ENCODE assay signal across 11 cellular contexts in the genomic region with DNA sequence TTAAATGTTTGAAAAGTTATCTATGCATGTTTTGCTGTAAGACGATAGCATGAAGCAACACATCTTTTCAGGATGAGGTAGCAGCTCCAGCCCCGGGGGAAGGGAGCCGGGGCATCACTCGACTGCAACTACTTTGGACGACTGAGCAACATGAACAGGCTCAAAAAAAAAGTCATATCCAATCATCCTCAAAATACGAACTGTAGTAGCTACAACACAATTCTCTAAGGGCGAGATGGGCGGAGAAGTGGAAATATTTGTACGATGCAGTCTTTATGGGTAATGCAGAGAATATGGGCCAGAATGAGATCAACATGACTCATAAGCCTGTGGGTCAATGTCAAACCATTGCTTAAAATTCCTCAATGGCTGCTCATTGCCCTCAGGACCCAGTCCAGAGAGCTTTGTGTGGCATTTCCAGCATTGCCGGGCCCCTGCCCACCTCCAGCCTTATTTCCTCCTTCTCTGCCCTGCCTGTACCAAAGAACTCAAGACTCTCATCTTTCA. TPM values are rescaled to one million over a fixed set of nuclear protein-coding genes. Genes with fewer than 3 reads are reported as not detected.
DNase-seq lines count a peak whose midpoint lies in the region; ATAC-seq and TF ChIP-seq lines count a peak whose summit lies in the region.
"Had no signal": no experiment of that assay in that cellular context is flagged by ENCODE, and none has a peak within 500 bp of the region (broad histone marks: within the 10 kb centered on the region; RNA-seq: fewer than 3 reads in every experiment).

No MANE protein-coding gene starts in this region.

- peak; percentile 82 for DNase-seq in GM03348 (ENCODE audit: low spot score)
- DNase-seq in RKO (ENCODE audit: low spot score): peak; percentile 99
- peak; percentile 89 for DNase-seq in osteocyte (ENCODE audit: extremely low spot score, unreplicated experiment)
- no peak for DNase-seq in RPMI8226
- DNase-seq in NCI-H526 treated with DMSO at 0.1 percent for 48 hours (lab: John Stamatoyannopoulos, UW): no peak
- DNase-seq: KBM-7, NCI-H748 treated with DMSO at 0.1 percent for 48 hours had no signal

- no peak for TF ChIP-seq CTCF in osteocyte (IDR thresholded peaks at IDR 0.05)

- H3K4me1 Mint-ChIP-seq in osteocyte (ENCODE audit: unreplicated experiment): peaks cover 46% of the 10 kb centered on the region
- H3K4me1 Mint-ChIP-seq: WTC11 had no signal

- peak; percentile 87 for ATAC-seq in esophagus mucosa
- no peak for ATAC-seq in HG03095 (IDR thresholded peaks at IDR 0.05; ENCODE audit: unreplicated experiment)
- no peak for ATAC-seq in GM21529 (IDR thresholded peaks at IDR 0.05; ENCODE audit: unreplicated experiment)
- ATAC-seq: WTC11 had no signal

- no peaks in the 10 kb centered on the region for H3K36me3 Mint-ChIP-seq in osteocyte (ENCODE audit: unreplicated experiment)
- H3K36me3 Mint-ChIP-seq: WTC11 had no signal

- H3K4me3 Mint-ChIP-seq in osteocyte (ENCODE audit: unreplicated experiment): peak overlapping the region; percentile 20
- H3K4me3 Mint-ChIP-seq: WTC11 had no signal

- H3K9me3 Mint-ChIP-seq in osteocyte (ENCODE audit: unreplicated experiment): no peaks in the 10 kb centered on the region
- H3K9me3 Mint-ChIP-seq: WTC11 had no signal

- peak overlapping the region; percentile 96 for H3K27ac Mint-ChIP-seq in osteocyte (ENCODE audit: unreplicated experiment)
- H3K27ac Mint-ChIP-seq: WTC11 had no signal

- H3K27me3 Mint-ChIP-seq in osteocyte (ENCODE audit: unreplicated experiment): no peaks in the 10 kb centered on the region

RNA-seq across cellular contexts. Expression of gene SMURF2, which starts 17.7 kb away (rescaled TPM):
- 7.5 TPM for total RNA-seq in esophagus mucosa
- total RNA-seq in osteocyte: 41.7 and 42.3 TPM in 2 replicates

Comparison
In these comparisons a context has a peak if more than half of its experiments do, and no peak if none do; other contexts are left out.
1. DNase-seq: peak in GM03348 (single experiment), RKO (single experiment) and osteocyte (single experiment); none in RPMI8226 (single experiment) and NCI-H526 treated with DMSO at 0.1 percent for 48 hours (single experiment).